In the genomic region with DNA sequence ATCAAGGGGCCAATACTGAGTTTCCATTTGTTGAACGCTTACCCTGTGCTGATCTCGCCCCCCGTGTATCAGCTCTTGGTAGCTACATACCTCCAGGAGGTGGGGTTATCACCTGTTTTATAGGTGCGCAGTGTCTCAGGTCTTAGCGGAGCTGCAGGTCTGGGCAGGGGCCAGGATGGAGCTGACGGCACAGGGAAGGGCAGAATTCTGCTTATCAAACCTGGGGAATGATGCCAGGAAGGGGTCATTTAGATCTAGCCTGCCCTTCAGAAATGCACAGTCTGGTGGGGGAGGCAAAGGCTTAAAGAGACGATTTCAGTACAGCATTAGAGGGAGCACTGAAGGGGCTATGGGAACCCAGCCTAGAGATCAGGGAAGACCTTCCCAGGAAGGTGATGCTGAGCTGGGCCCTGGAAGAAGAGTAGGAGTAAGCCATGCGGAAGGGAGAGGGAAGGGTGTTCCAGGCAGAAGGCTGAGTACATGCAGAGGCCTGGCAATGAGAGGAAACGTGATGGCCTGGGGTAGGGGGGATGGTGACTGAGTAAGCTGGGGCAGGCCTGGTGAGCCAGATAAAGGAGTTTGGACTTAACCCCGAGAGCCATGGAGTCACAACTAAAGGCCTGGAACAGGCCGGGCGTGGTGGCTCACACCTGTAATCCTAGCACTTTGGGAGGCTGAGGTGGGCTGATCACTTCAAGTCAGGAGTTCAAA, we compare ENCODE assay signal across 34 cellular contexts. TPM values are rescaled to one million over a fixed set of nuclear protein-coding genes. Genes with fewer than 3 reads are reported as not detected.
DNase-seq lines count a peak whose midpoint lies in the region; ATAC-seq, FAIRE-seq and TF ChIP-seq lines count a peak whose summit lies in the region.
"Had no signal": no experiment of that assay in that cellular context is flagged by ENCODE, and none has a peak within 500 bp of the region (broad histone marks: within the 10 kb centered on the region; RNA-seq: fewer than 3 reads in every experiment).

No MANE protein-coding gene starts in this region.

- DNase-seq in RWPE2 (ENCODE audit: low spot score): no peak
- DNase-seq in endodermal cell: peak; percentile 49
- DNase-seq in trophoblast cell: no peak
- no peak for DNase-seq in DMS79 treated with DMSO at 0.1 percent for 48 hours (lab: John Stamatoyannopoulos, UW)
- no peak for DNase-seq in GM12891 (ENCODE audit: insufficient read length, low spot score)
- DNase-seq: activated CD4-positive, alpha-beta memory T cell treated with anti-CD3 and anti-CD28 coated beads for 36 hours; activated CD4-positive, CD25-positive, alpha-beta regulatory T cell treated with anti-CD3 and anti-CD28 coated beads, Interleukin-2, amount 50 U/mL, for 72 hours; activated CD8-positive, alpha-beta memory T cell treated with anti-CD3 and anti-CD28 coated beads, Interleukin-2, amount 50 U/mL, for 4 hours; activated naive CD4-positive, alpha-beta T cell treated with anti-CD3 and anti-CD28 coated beads, Interleukin-2, amount 50 U/mL, for 16 hours; Caco-2; cortex of kidney; DMS79; HFFc6; KG1; MG63; NCI-H2029 treated with DMSO at 0.1 percent for 48 hours; NCI-H2227 treated with DMSO at 0.1 percent for 48 hours; NCI-H69; nucleus accumbens; stimulated activated naive CD4-positive, alpha-beta T cell treated with Interleukin-2 at 50 U/mL for 16 hours; T-helper 1 cell; testis; uterus had no signal

- H3K27me3 Mint-ChIP-seq in endodermal cell (ENCODE audit: insufficient read depth): no peaks in the 10 kb centered on the region
- H3K27me3 Mint-ChIP-seq: activated CD4-positive, alpha-beta memory T cell treated with anti-CD3 and anti-CD28 coated beads for 36 hours; memory B cell had no signal

- H3K36me3 ChIP-seq in RWPE2 (ENCODE audit: low read depth) (no peaks in the 10 kb centered on the region), endodermal cell (ENCODE audit: control insufficient read depth, insufficient read depth, low read length) (no peaks in the 10 kb centered on the region), trophoblast cell (ENCODE audit: control insufficient read depth in 1 of 2, insufficient read depth in 2 of 2, low read length in 2 of 2) (peaks cover 22 to 25% of the 10 kb centered on the region in 2 experiments)
- H3K36me3 ChIP-seq: cardiac muscle cell, MG63, SJSA1, uterus had no signal

- H3K4ac ChIP-seq in trophoblast cell (ENCODE audit: low read depth, low read length): peak overlapping the region; percentile 13

- H3K9me3 Mint-ChIP-seq in endodermal cell: no peaks in the 10 kb centered on the region
- H3K9me3 Mint-ChIP-seq: activated CD4-positive, alpha-beta memory T cell treated with anti-CD3 and anti-CD28 coated beads for 36 hours; activated T-helper 17 cell treated with anti-CD3 and anti-CD28 coated beads, Interleukin-2, amount 50 U/mL, for 72 hours; HFFc6; memory B cell had no signal

- no peak for ATAC-seq in RWPE2 (ENCODE audit: low read depth)
- ATAC-seq: activated T-helper 17 cell treated with anti-CD3 and anti-CD28 coated beads, Interleukin-2, amount 50 U/mL, for 72 hours; gastroesophageal sphincter; left lobe of liver had no signal

- no peaks in the 10 kb centered on the region for H3K9me3 ChIP-seq in RWPE2 (ENCODE audit: severe bottlenecking)
- H3K9me3 ChIP-seq in endodermal cell (ENCODE audit: control insufficient read depth, low read length): no peaks in the 10 kb centered on the region
- H3K9me3 ChIP-seq in trophoblast cell (ENCODE audit: insufficient read depth, low read depth, low read length): peaks cover 4% of the 10 kb centered on the region
- H3K9me3 ChIP-seq: Caco-2, gastroesophageal sphincter, MG63, SJSA1, testis, uterus had no signal

- H4K8ac ChIP-seq in trophoblast cell (ENCODE audit: low read depth, low read length): peak overlapping the region; percentile 32

- H2BK12ac ChIP-seq in trophoblast cell (ENCODE audit: low read length): peak overlapping the region; percentile 81

- FAIRE-seq in GM12891 (lab: Jason Lieb, UNC): no peak
- FAIRE-seq: HTR-8/SVneo, TTC549 had no signal

- TF ChIP-seq CTCF in RWPE2 (IDR thresholded peaks at IDR 0.05; ENCODE audit: poor library complexity, severe bottlenecking) (no peak), endodermal cell (conservative IDR thresholded peaks at IDR 0.05) (no peak)

- no peak for TF ChIP-seq POLR2A in GM12891 (IDR thresholded peaks at IDR 0.05; ENCODE audit: low read depth, low read length)

- peak overlapping the region; percentile 36 for H3K18ac ChIP-seq in trophoblast cell (ENCODE audit: low read length)

- no peaks in the 10 kb centered on the region for H3K27me3 ChIP-seq in RWPE2 (ENCODE audit: insufficient read depth, poor library complexity, severe bottlenecking)
- H3K27me3 ChIP-seq in endodermal cell (ENCODE audit: control insufficient read depth, insufficient read depth, low read length, poor library complexity, severe bottlenecking): no peaks in the 10 kb centered on the region
- H3K27me3 ChIP-seq in trophoblast cell (ENCODE audit: insufficient read depth, low read length): no peaks in the 10 kb centered on the region
- H3K27me3 ChIP-seq: cardiac muscle cell, gastroesophageal sphincter, hepatocyte, MG63, SJSA1, testis, uterus had no signal

- H3K27ac ChIP-seq in RWPE2 (ENCODE audit: poor library complexity, severe bottlenecking) (peak overlapping the region; percentile 7), endodermal cell (ENCODE audit: low read depth, low read length) (peak overlapping the region; percentile 16), trophoblast cell (ENCODE audit: low read depth, low read length) (peak overlapping the region; percentile 86)
- H3K27ac ChIP-seq: C4-2B, cardiac muscle cell, gastroesophageal sphincter, hepatocyte, SJSA1, testis, uterus had no signal

- H3K9ac ChIP-seq in endodermal cell (ENCODE audit: extremely low read depth, low read length, poor library complexity, severe bottlenecking) (no peak overlapping the region), trophoblast cell (ENCODE audit: low read length) (no peak overlapping the region)

- H3K4me3 Mint-ChIP-seq in endodermal cell: no peak overlapping the region
- H3K4me3 Mint-ChIP-seq: activated CD4-positive, alpha-beta memory T cell treated with anti-CD3 and anti-CD28 coated beads for 36 hours; activated T-helper 17 cell treated with anti-CD3 and anti-CD28 coated beads, Interleukin-2, amount 50 U/mL, for 72 hours; HFFc6; memory B cell had no signal

- H4K91ac ChIP-seq in trophoblast cell (ENCODE audit: low read depth, low read length): peak overlapping the region; percentile 91

- peak overlapping the region; percentile 67 for H2BK5ac ChIP-seq in trophoblast cell (ENCODE audit: low read depth, low read length, poor library complexity)

- H3K27ac Mint-ChIP-seq in endodermal cell: peak overlapping the region; percentile 69
- H3K27ac Mint-ChIP-seq: activated CD4-positive, alpha-beta memory T cell treated with anti-CD3 and anti-CD28 coated beads for 36 hours; activated T-helper 17 cell treated with anti-CD3 and anti-CD28 coated beads, Interleukin-2, amount 50 U/mL, for 72 hours; HFFc6; memory B cell had no signal

- peak overlapping the region; percentile 99 for H2AK5ac ChIP-seq in trophoblast cell (ENCODE audit: low read length)

- H2AFZ ChIP-seq in trophoblast cell (ENCODE audit: insufficient read depth, low read length, poor library complexity): no peak overlapping the region
- H2AFZ ChIP-seq: hepatocyte had no signal

- peaks cover 51% of the 10 kb centered on the region for H3K79me1 ChIP-seq in trophoblast cell (ENCODE audit: low read length)

- no peak overlapping the region for H3K4me2 ChIP-seq in trophoblast cell (ENCODE audit: low read length)
- H3K4me2 ChIP-seq: hepatocyte had no signal

- peaks cover 42% of the 10 kb centered on the region for H3K4me1 ChIP-seq in RWPE2 (ENCODE audit: insufficient read depth, poor library complexity, severe bottlenecking)
- peaks cover 7% of the 10 kb centered on the region for H3K4me1 ChIP-seq in endodermal cell (ENCODE audit: control insufficient read depth, insufficient read depth, low read length)
- H3K4me1 ChIP-seq in trophoblast cell (ENCODE audit: control insufficient read depth in 1 of 2, insufficient read depth in 2 of 2, low read length in 2 of 2): peaks cover 35 to 46% of the 10 kb centered on the region in 2 experiments
- H3K4me1 ChIP-seq: testis had no signal

- peaks cover 23% of the 10 kb centered on the region for H3K79me2 ChIP-seq in trophoblast cell (ENCODE audit: control insufficient read depth, insufficient read depth, low read length, poor library complexity)
- H3K79me2 ChIP-seq: hepatocyte had no signal

- WGBS in endodermal cell (ENCODE audit: insufficient coverage in 1 of 2, insufficient read length in 1 of 2), 2 experiments: 96% methylated on average over 8 to 12 of the region's 12 CpGs
- no CpG with 5 or more reads among the region's 12 CpGs for WGBS in trophoblast cell (ENCODE audit: extremely low coverage, insufficient coverage, insufficient read length)

- H3K23ac ChIP-seq in trophoblast cell (ENCODE audit: low read length): no peak overlapping the region

- peaks cover 19% of the 10 kb centered on the region for H3K36me3 Mint-ChIP-seq in endodermal cell (ENCODE audit: low read depth)
- H3K36me3 Mint-ChIP-seq: activated CD4-positive, alpha-beta memory T cell treated with anti-CD3 and anti-CD28 coated beads for 36 hours had no signal

- no peak overlapping the region for H3K4me3 ChIP-seq in RWPE2 (ENCODE audit: severe bottlenecking)
- no peak overlapping the region for H3K4me3 ChIP-seq in endodermal cell (ENCODE audit: low read length)
- H3K4me3 ChIP-seq in trophoblast cell (ENCODE audit: low read depth, low read length): no peak overlapping the region
- H3K4me3 ChIP-seq: cardiac muscle cell, gastroesophageal sphincter, hepatocyte, MG63, SJSA1, testis, uterus had no signal

- H3K4me1 Mint-ChIP-seq in endodermal cell: peaks cover 18% of the 10 kb centered on the region
- H3K4me1 Mint-ChIP-seq: activated T-helper 17 cell treated with anti-CD3 and anti-CD28 coated beads, Interleukin-2, amount 50 U/mL, for 72 hours had no signal

- H3K14ac ChIP-seq in trophoblast cell (ENCODE audit: low read length): peak overlapping the region; percentile 62

- H4K12ac ChIP-seq in trophoblast cell (ENCODE audit: low read depth, low read length): peak overlapping the region; percentile 71

- H2BK120ac ChIP-seq in trophoblast cell (ENCODE audit: insufficient read depth, low read length, poor library complexity): peak overlapping the region; percentile 69

RNA-seq across cellular contexts. Expression of a gene that starts 31.5 kb away (rescaled TPM):
- total RNA-seq in endodermal cell: 10 to 100 TPM; 28.1 to 31.2 TPM
- 8.2 TPM for polyA plus RNA-seq in endodermal cell (2013, experiment 1 of 2)
- 7.8 TPM for polyA plus RNA-seq in endodermal cell (2013, experiment 2 of 2)
- polyA plus RNA-seq in trophoblast cell (2013): 95.6 and 101 TPM in 2 replicates
- polyA plus RNA-seq in GM12891 (2012; ENCODE audit: low read depth, missing spikeins): 0.27 TPM
- total RNA-seq: activated CD4-positive, alpha-beta memory T cell treated with anti-CD3 and anti-CD28 coated beads for 36 hours; activated T-helper 17 cell treated with anti-CD3 and anti-CD28 coated beads, Interleukin-2, amount 50 U/mL, for 72 hours had no signal

RNA-seq across cellular contexts. Expression of a gene that starts 37.3 kb away (rescaled TPM):
- total RNA-seq in endodermal cell: 100 to 1,000 TPM; 168 to 206 TPM
- 47.4 TPM for polyA plus RNA-seq in endodermal cell (2013, experiment 1 of 2)
- 49.5 TPM for polyA plus RNA-seq in endodermal cell (2013, experiment 2 of 2)
- polyA plus RNA-seq in trophoblast cell (2013): 27.5 and 27.6 TPM in 2 replicates
- polyA plus RNA-seq in GM12891 (2012; ENCODE audit: low read depth, missing spikeins): 2.0 TPM

RNA-seq across cellular contexts. Expression of a gene that starts 44.9 kb away (rescaled TPM):
- not detected for total RNA-seq in endodermal cell
- polyA plus RNA-seq in endodermal cell (2013, experiment 1 of 2): not detected
- not detected for polyA plus RNA-seq in endodermal cell (2013, experiment 2 of 2)
- 0.05 and 0.06 TPM in 2 replicates for polyA plus RNA-seq in trophoblast cell (2013)
- polyA plus RNA-seq in GM12891 (2012; ENCODE audit: low read depth, missing spikeins): not detected
- total RNA-seq: activated CD4-positive, alpha-beta memory T cell treated with anti-CD3 and anti-CD28 coated beads for 36 hours; activated T-helper 17 cell treated with anti-CD3 and anti-CD28 coated beads, Interleukin-2, amount 50 U/mL, for 72 hours; Caco-2; cardiac muscle cell; gastroesophageal sphincter; hepatocyte; HFFc6; left lobe of liver; pulmonary artery endothelial cell; SJSA1 had no signal
- polyA plus RNA-seq: cardiac muscle cell, hepatocyte had no signal

RNA-seq across cellular contexts. Expression of a gene that starts 53.4 kb away (rescaled TPM):
- 1,000 to 10,000 TPM; 1,507 to 1,578 TPM for total RNA-seq in endodermal cell
- polyA plus RNA-seq in endodermal cell (2013, experiment 1 of 2): 1,782 TPM
- polyA plus RNA-seq in endodermal cell (2013, experiment 2 of 2): 1,780 TPM
- polyA plus RNA-seq in trophoblast cell (2013): 3,251 and 3,406 TPM in 2 replicates
- polyA plus RNA-seq in GM12891 (2012; ENCODE audit: low read depth, missing spikeins): 5,793 TPM

RNA-seq across cellular contexts. Expression of a gene that starts 53.5 kb away (rescaled TPM):
- 10 to 100 TPM; 50.9 to 51.4 TPM for total RNA-seq in endodermal cell
- 34.2 TPM for polyA plus RNA-seq in endodermal cell (2013, experiment 1 of 2)
- polyA plus RNA-seq in endodermal cell (2013, experiment 2 of 2): 34.9 TPM
- 60.3 and 60.7 TPM in 2 replicates for polyA plus RNA-seq in trophoblast cell (2013)
- 82.0 TPM for polyA plus RNA-seq in GM12891 (2012; ENCODE audit: low read depth, missing spikeins)

Comparison
In these comparisons a context has a peak if more than half of its experiments do, and no peak if none do; other contexts are left out.
1. H3K27ac ChIP-seq: peak in every context shown above with its lines; median percentile 86 in trophoblast cell; 16 in endodermal cell; 7 in RWPE2.